Comparison of ENCODE assay signal across 9 cellular contexts in the genomic region with DNA sequence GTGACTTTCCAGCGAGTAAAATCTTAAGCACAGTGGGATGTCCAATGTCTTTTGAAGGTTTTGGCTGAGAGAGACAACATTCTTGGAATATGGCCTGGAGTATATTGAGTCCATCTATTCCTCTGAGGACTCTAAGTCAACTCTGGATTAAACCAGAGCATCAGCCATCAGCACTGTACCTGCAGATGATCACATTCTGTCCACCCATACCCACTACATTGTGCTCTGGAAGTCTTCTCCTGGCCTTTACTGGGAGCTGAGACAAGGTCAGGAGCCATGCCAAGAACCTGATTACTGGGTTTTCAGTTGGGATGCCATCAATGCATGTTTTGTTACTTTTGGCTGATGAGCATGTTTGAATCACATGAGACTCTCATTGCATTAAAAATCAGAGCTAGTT.
"Had no signal": no experiment of that assay in that cellular context is flagged by ENCODE, and none has a peak within 500 bp of the region (broad histone marks: within the 10 kb centered on the region; RNA-seq: fewer than 3 reads in every experiment).

No MANE protein-coding gene starts in this region.

- H3K9ac ChIP-seq: GM23248 had no signal

- H3K4me1 Mint-ChIP-seq: IgD-negative memory B cell had no signal

- H3K4me3 ChIP-seq: GM23248, HAP-1 had no signal

- H3K36me3 Mint-ChIP-seq: IgD-negative memory B cell had no signal

- H3K9me3 Mint-ChIP-seq: HFFc6 had no signal

- DNase-seq: GM23248, GOT3, H7, HFFc6 had no signal

- H3K27me3 Mint-ChIP-seq: IgD-negative memory B cell had no signal

- H2AFZ ChIP-seq: GM23248 had no signal

- H3K4me3 Mint-ChIP-seq: HFFc6, IgD-negative memory B cell had no signal

- H3K4me1 ChIP-seq: HAP-1 had no signal

- H3K9me3 ChIP-seq: HAP-1 had no signal

- ATAC-seq: HCT116, HepG2 had no signal

- H3K36me3 ChIP-seq: HAP-1 had no signal

- H3K27ac Mint-ChIP-seq: HFFc6, IgD-negative memory B cell had no signal

- H3K27ac ChIP-seq: GM23248, HL-60 had no signal
